In the genomic region with DNA sequence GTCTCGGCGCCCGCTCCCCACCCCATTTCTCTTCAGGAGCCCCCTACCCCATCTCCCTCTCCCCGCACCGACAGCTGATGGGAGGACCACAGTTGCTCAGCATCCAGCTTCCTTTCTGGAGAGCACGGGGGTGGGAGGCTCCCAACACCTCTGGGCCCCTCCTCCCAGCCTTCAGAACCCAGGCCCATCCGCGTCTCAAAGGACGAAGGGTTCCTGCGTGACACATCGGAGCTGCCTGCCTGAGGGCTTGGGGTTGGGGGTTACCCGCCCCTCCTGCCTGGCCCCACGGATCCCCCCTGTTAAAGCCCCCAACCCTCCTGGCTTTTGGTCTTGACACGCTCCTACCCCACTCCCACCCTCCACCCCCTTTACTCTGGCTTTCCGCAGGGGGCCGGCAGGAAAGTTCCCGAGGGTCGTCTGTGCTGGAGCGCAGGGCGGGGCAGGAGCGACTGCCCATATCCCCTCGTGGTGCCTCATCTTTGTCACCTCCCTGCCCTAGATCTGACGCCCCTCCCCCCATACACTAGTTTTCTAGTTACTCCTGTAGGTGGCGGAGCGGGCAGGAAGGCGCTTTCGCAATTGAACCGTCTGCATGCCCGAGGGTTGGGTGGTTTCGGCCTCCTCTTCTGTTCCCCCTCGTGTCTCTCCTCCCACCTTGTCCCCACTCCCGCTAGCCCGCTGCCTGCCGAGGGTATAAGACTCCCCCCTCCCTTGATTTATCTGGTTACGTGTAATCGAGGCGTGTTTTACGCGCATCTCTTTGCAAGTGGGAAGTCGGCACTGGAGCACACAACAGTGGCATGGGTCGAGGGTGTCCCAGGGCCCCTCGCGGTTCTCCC, we compare ENCODE assay signal across 9 cellular contexts. TPM values are rescaled to one million over a fixed set of nuclear protein-coding genes. Genes with fewer than 3 reads are reported as not detected.
DNase-seq lines count a peak whose midpoint lies in the region; ATAC-seq and TF ChIP-seq lines count a peak whose summit lies in the region.
"Had no signal": no experiment of that assay in that cellular context is flagged by ENCODE, and none has a peak within 500 bp of the region (broad histone marks: within the 10 kb centered on the region; RNA-seq: fewer than 3 reads in every experiment).

No MANE protein-coding gene starts in this region.

- peaks cover 9% of the 10 kb centered on the region for H3K4me1 Mint-ChIP-seq in Caco-2 (ENCODE audit: low read depth, unreplicated experiment)
- H3K4me1 Mint-ChIP-seq in stimulated activated naive CD8-positive, alpha-beta T cell treated with anti-CD3 and anti-CD28 coated beads, Interleukin-15, Interleukin-2, amounts not matched to agents 100 ng/mL and 50 ng/mL, for 24 hours (ENCODE audit: low read depth): peaks cover 58% of the 10 kb centered on the region

- peak overlapping the region; percentile 56 for H2AFZ ChIP-seq in neural cell (ENCODE audit: low read depth, low read length)

- H3K9me3 Mint-ChIP-seq in Caco-2 (ENCODE audit: unreplicated experiment): no peaks in the 10 kb centered on the region
- no peaks in the 10 kb centered on the region for H3K9me3 Mint-ChIP-seq in stimulated activated naive CD8-positive, alpha-beta T cell treated with anti-CD3 and anti-CD28 coated beads, Interleukin-15, Interleukin-2, amounts not matched to agents 100 ng/mL and 50 ng/mL, for 24 hours

- TF ChIP-seq CTCF in Caco-2 (IDR thresholded peaks at IDR 0.05; ENCODE audit: insufficient read depth in 1 of 2, low read depth in 1 of 2, low read length in 1 of 2, severe bottlenecking in 1 of 2, unreplicated experiment in 1 of 2): no peak
- peak; percentile 47 for TF ChIP-seq CTCF in RWPE2 (IDR thresholded peaks at IDR 0.05; ENCODE audit: poor library complexity, severe bottlenecking)
- TF ChIP-seq CTCF in fibroblast of villous mesenchyme (IDR thresholded peaks at IDR 0.05; ENCODE audit: insufficient read depth, low read depth, low read length): peak; percentile 67
- peak; percentile 53 for TF ChIP-seq CTCF in neural cell (IDR thresholded peaks at IDR 0.05; ENCODE audit: poor library complexity, severe bottlenecking)

- H3F3A ChIP-seq in neural cell (ENCODE audit: insufficient read depth, low read length, poor library complexity, severe bottlenecking): no peaks in the 10 kb centered on the region

- POLR2A ChIA-PET in Caco-2 (lab: Charles Lee): interaction anchor here (0.6 kb wide), 2 partner anchors 41 to 56 kb away, joined by 3 to 4 read pairs; no protein-coding TSS in a partner anchor

- H3K9me2 ChIP-seq in neural cell (ENCODE audit: insufficient read depth, low read length): no peaks in the 10 kb centered on the region

- H3K36me3 Mint-ChIP-seq in Caco-2 (ENCODE audit: insufficient read depth, unreplicated experiment): peaks cover 16% of the 10 kb centered on the region
- H3K36me3 Mint-ChIP-seq in stimulated activated naive CD8-positive, alpha-beta T cell treated with anti-CD3 and anti-CD28 coated beads, Interleukin-15, Interleukin-2, amounts not matched to agents 100 ng/mL and 50 ng/mL, for 24 hours (ENCODE audit: low read depth): peaks cover 12% of the 10 kb centered on the region

- intact Hi-C loops in Caco-2 (cut with micrococcal nuclease; ENCODE audit: unreplicated experiment): no loop called here

- peak; percentile 47 to 54 for DNase-seq in Caco-2
- no peak for DNase-seq in RWPE2 (ENCODE audit: low spot score)
- peak; percentile 91 for DNase-seq in activated effector memory CD4-positive, alpha-beta T cell treated with anti-CD3 and anti-CD28 coated beads, Interleukin-2, amount 50 U/mL, for 16 hours
- DNase-seq in fibroblast of villous mesenchyme (ENCODE audit: low read depth): peak; percentile 78
- DNase-seq in cortex of kidney (lab: John Stamatoyannopoulos, UW): no peak

- H3K9me3 ChIP-seq in Caco-2: no peaks in the 10 kb centered on the region
- H3K9me3 ChIP-seq in RWPE2 (ENCODE audit: severe bottlenecking): no peaks in the 10 kb centered on the region
- no peaks in the 10 kb centered on the region for H3K9me3 ChIP-seq in neural cell (ENCODE audit: low read length)

- no peaks in the 10 kb centered on the region for H3K27me3 ChIP-seq in Caco-2 (replicated peaks; ENCODE audit: control insufficient read depth, insufficient read depth, low read length)
- no peaks in the 10 kb centered on the region for H3K27me3 ChIP-seq in RWPE2 (ENCODE audit: insufficient read depth, poor library complexity, severe bottlenecking)
- H3K27me3 ChIP-seq in neural cell (ENCODE audit: insufficient read depth, low read depth, low read length): no peaks in the 10 kb centered on the region

- TF ChIP-seq RAD21 in neural cell (conservative IDR thresholded peaks at IDR 0.05): no peak

- H3K27ac ChIP-seq in RWPE2 (ENCODE audit: poor library complexity, severe bottlenecking) (peak overlapping the region; percentile 37), neural cell (ENCODE audit: low read length) (peak overlapping the region; percentile 64)

- peak overlapping the region; percentile 97 for H3K4me3 ChIP-seq in Caco-2 (ENCODE audit: low read depth, low read length)
- peak overlapping the region; percentile 84 for H3K4me3 ChIP-seq in RWPE2 (ENCODE audit: severe bottlenecking)
- H3K4me3 ChIP-seq in fibroblast of villous mesenchyme (ENCODE audit: low read depth, low read length): peak overlapping the region; percentile 96
- H3K4me3 ChIP-seq in neural cell (ENCODE audit: low read length): peak overlapping the region; percentile 100

- H3K36me3 ChIP-seq in Caco-2 (ENCODE audit: control insufficient read depth, insufficient read depth, low read length) (no peaks in the 10 kb centered on the region), RWPE2 (ENCODE audit: low read depth) (peaks cover 12% of the 10 kb centered on the region), neural cell (ENCODE audit: insufficient read depth, low read length) (no peaks in the 10 kb centered on the region)

- CTCF ChIA-PET in Caco-2 (lab: Charles Lee): interaction anchor here (0.6 to 1.7 kb wide), 25 partner anchors 11 to 1232 kb away, joined by 3 to 34 read pairs (median 4); a partner anchor contains a TSS

- no peaks in the 10 kb centered on the region for H4K20me1 ChIP-seq in neural cell (ENCODE audit: insufficient read depth)

- peak overlapping the region; percentile 11 for H3K4me2 ChIP-seq in neural cell (ENCODE audit: low read length)

- ATAC-seq in HG03045 (IDR thresholded peaks at IDR 0.05; ENCODE audit: unreplicated experiment) (peak; percentile 6), RWPE2 (ENCODE audit: low read depth) (peak; percentile 60)

- H3K4me3 Mint-ChIP-seq in Caco-2 (ENCODE audit: unreplicated experiment): peak overlapping the region; percentile 82
- peak overlapping the region; percentile 87 for H3K4me3 Mint-ChIP-seq in stimulated activated naive CD8-positive, alpha-beta T cell treated with anti-CD3 and anti-CD28 coated beads, Interleukin-15, Interleukin-2, amounts not matched to agents 100 ng/mL and 50 ng/mL, for 24 hours

- no peak for TF ChIP-seq EP300 in neural cell (conservative IDR thresholded peaks at IDR 0.05; ENCODE audit: poor library complexity, severe bottlenecking)

- peak overlapping the region; percentile 77 for H3K27ac Mint-ChIP-seq in Caco-2 (ENCODE audit: unreplicated experiment)
- H3K27ac Mint-ChIP-seq in stimulated activated naive CD8-positive, alpha-beta T cell treated with anti-CD3 and anti-CD28 coated beads, Interleukin-15, Interleukin-2, amounts not matched to agents 100 ng/mL and 50 ng/mL, for 24 hours: peak overlapping the region; percentile 90

- H3K27me3 Mint-ChIP-seq in Caco-2 (ENCODE audit: insufficient read depth, unreplicated experiment): no peaks in the 10 kb centered on the region
- H3K27me3 Mint-ChIP-seq in stimulated activated naive CD8-positive, alpha-beta T cell treated with anti-CD3 and anti-CD28 coated beads, Interleukin-15, Interleukin-2, amounts not matched to agents 100 ng/mL and 50 ng/mL, for 24 hours: peaks cover 15% of the 10 kb centered on the region

- H3K4me1 ChIP-seq in Caco-2 (peaks cover 13% of the 10 kb centered on the region; the same call in 1 of the 2 replicates), RWPE2 (ENCODE audit: insufficient read depth, poor library complexity, severe bottlenecking) (no peaks in the 10 kb centered on the region)

- peak overlapping the region; percentile 86 for H3K9ac ChIP-seq in neural cell (ENCODE audit: low read length)

- peaks cover 8% of the 10 kb centered on the region for H3K79me2 ChIP-seq in neural cell (replicated peaks; ENCODE audit: insufficient read depth, low read length)

- BruUV-seq in Caco-2 (replicated peaks; lab: Mats Ljungman, UMichigan): no TSS peak

TF ChIP-seq in neural cell, 6 proteins besides CTCF, POLR2A, EP300 and RAD21:
- TF ChIP-seq TAF1 (IDR thresholded peaks at IDR 0.05; ENCODE audit: low read depth) (no peak), SMC3 (conservative IDR thresholded peaks at IDR 0.05; ENCODE audit: poor library complexity) (peak; percentile 18)

RNA-seq across cellular contexts. Expression of a gene that starts 0.9 kb away (rescaled TPM):
- 80.3 and 83.4 TPM in 2 replicates for total RNA-seq in Caco-2 (2022)
- total RNA-seq in fibroblast of villous mesenchyme: 29.0 and 29.8 TPM in 2 replicates
- polyA plus RNA-seq in neural cell: 88.5 and 113 TPM in 2 replicates
- 18.0 and 23.4 TPM in 2 replicates for polyA minus RNA-seq in neural cell

RNA-seq across cellular contexts. Expression of a gene that starts 4.7 kb away (rescaled TPM):
- not detected in 2 replicates for total RNA-seq in Caco-2 (2022)
- not detected in 2 replicates for total RNA-seq in fibroblast of villous mesenchyme
- polyA plus RNA-seq in neural cell: 0.22 TPM in 1 of 2 replicates, not detected in the other
- not detected in 2 replicates for polyA minus RNA-seq in neural cell
- total RNA-seq: glomerular endothelial cell had no signal

RNA-seq across cellular contexts. Expression of a gene that starts 12.7 kb away (rescaled TPM):
- total RNA-seq in Caco-2 (2022): not detected in 2 replicates
- total RNA-seq in fibroblast of villous mesenchyme: not detected in 2 replicates
- polyA plus RNA-seq in neural cell: not detected in 2 replicates
- not detected in 2 replicates for polyA minus RNA-seq in neural cell
- total RNA-seq: glomerular endothelial cell had no signal

RNA-seq across cellular contexts. Expression of a gene that starts 20.4 kb away (rescaled TPM):
- total RNA-seq in Caco-2 (2022): not detected in 2 replicates
- not detected in 2 replicates for total RNA-seq in fibroblast of villous mesenchyme
- not detected in 2 replicates for polyA plus RNA-seq in neural cell
- polyA minus RNA-seq in neural cell: not detected in 2 replicates
- total RNA-seq: glomerular endothelial cell had no signal

RNA-seq across cellular contexts. Expression of a gene that starts 44.6 kb away (rescaled TPM):
- 113 and 125 TPM in 2 replicates for total RNA-seq in Caco-2 (2022)
- total RNA-seq in fibroblast of villous mesenchyme: 4.2 and 9.9 TPM in 2 replicates
- polyA plus RNA-seq in neural cell: 1.7 and 7.8 TPM in 2 replicates
- 3.8 and 5.4 TPM in 2 replicates for polyA minus RNA-seq in neural cell

Comparison
In these comparisons a context has a peak if more than half of its experiments do, and no peak if none do; other contexts are left out.
1. DNase-seq: peak in Caco-2 (2 of 2), activated effector memory CD4-positive, alpha-beta T cell treated with anti-CD3 and anti-CD28 coated beads, Interleukin-2, amount 50 U/mL, for 16 hours (single experiment) and fibroblast of villous mesenchyme (single experiment); none in RWPE2 (single experiment) and cortex of kidney (single experiment).
2. CTCF ChIP-seq: peak in RWPE2 (single experiment), fibroblast of villous mesenchyme (single experiment) and neural cell (single experiment); none in Caco-2 (0 of 2).
3. Peak in every context shown above with its lines, with median percentiles within 50 percentile points of each other: H3K4me3 ChIP-seq.